9 cellular contexts compared by ENCODE assay signal in genomic region chr10:5943536-5943935, GRCh38. TPM values are rescaled to one million over a fixed set of nuclear protein-coding genes. Genes with fewer than 3 reads are reported as not detected.
DNase-seq lines count a peak whose midpoint lies in the region; ATAC-seq and TF ChIP-seq lines count a peak whose summit lies in the region.
"Had no signal": no experiment of that assay in that cellular context is flagged by ENCODE, and none has a peak within 500 bp of the region (broad histone marks: within the 10 kb centered on the region; RNA-seq: fewer than 3 reads in every experiment).

No MANE protein-coding gene starts in this region.

- ATAC-seq in GM21447 (IDR thresholded peaks at IDR 0.05; ENCODE audit: unreplicated experiment) (no peak), GM19395 (IDR thresholded peaks at IDR 0.05; ENCODE audit: unreplicated experiment) (no peak)

- CTCF ChIA-PET in A673 (lab: Charles Lee) = no interaction called here

- no peaks in the 10 kb centered on the region for H3K79me2 ChIP-seq in hepatocyte

- intact Hi-C loops in A673 (cut with micrococcal nuclease; ENCODE audit: unreplicated experiment) = no loop called here

- H3K9me3 ChIP-seq in hepatocyte (ENCODE audit: low read depth) = no peaks in the 10 kb centered on the region
- H3K9me3 ChIP-seq in A673 (ENCODE audit: low read depth, low read length, poor library complexity, severe bottlenecking) = no peaks in the 10 kb centered on the region

- H2AFZ ChIP-seq in hepatocyte = no peak overlapping the region

- H3K36me3 ChIP-seq in hepatocyte (replicated peaks; ENCODE audit: insufficient read depth, low read depth) (no peaks in the 10 kb centered on the region), A673 (ENCODE audit: insufficient read depth, low read length, poor library complexity, severe bottlenecking) (no peaks in the 10 kb centered on the region)

- H4K20me1 ChIP-seq in hepatocyte (ENCODE audit: insufficient read depth, poor library complexity, severe bottlenecking) = no peaks in the 10 kb centered on the region

- no TSS peak for BruUV-seq in A673 (replicated peaks; lab: Mats Ljungman, UMichigan)

- H3K27me3 ChIP-seq in hepatocyte (no peaks in the 10 kb centered on the region), A673 (replicated peaks; ENCODE audit: insufficient read depth, low read depth, low read length, poor library complexity) (no peaks in the 10 kb centered on the region)

- H3K4me2 ChIP-seq in hepatocyte = no peak overlapping the region

- H3K4me3 ChIP-seq in astrocyte of the spinal cord (ENCODE audit: low read depth, low read length) (no peak overlapping the region), hepatocyte (no peak overlapping the region), retinal pigment epithelial cell (ENCODE audit: low read length) (no peak overlapping the region), A673 (ENCODE audit: low read depth, low read length, poor library complexity, severe bottlenecking) (no peak overlapping the region)

- 69% methylated on average over 15 of the region's 15 CpGs for WGBS in hepatocyte (ENCODE audit: low lambda C conversion rate, missing lambda C conversion rate)

- H3K4me1 ChIP-seq in hepatocyte (ENCODE audit: insufficient read depth) = peaks cover 12% of the 10 kb centered on the region
- no peaks in the 10 kb centered on the region for H3K4me1 ChIP-seq in A673 (ENCODE audit: insufficient read depth, low read length, poor library complexity, severe bottlenecking)

- peak; percentile 40 for DNase-seq in astrocyte of the spinal cord (ENCODE audit: low read depth, low spot score)
- no peak for DNase-seq in hepatocyte (ENCODE audit: low spot score)
- DNase-seq in retinal pigment epithelial cell (ENCODE audit: low read depth) = peak; percentile 37
- no peak for DNase-seq in A673 (ENCODE audit: low spot score)
- DNase-seq in 8988T = no peak
- DNase-seq: DMS 273 treated with DMSO at 0.1 percent for 48 hours had no signal

- TF ChIP-seq CTCF in C4-2B (conservative IDR thresholded peaks at IDR 0.05) (no peak), astrocyte of the spinal cord (IDR thresholded peaks at IDR 0.05; ENCODE audit: low read depth, low read length) (no peak), hepatocyte (IDR thresholded peaks at IDR 0.05; ENCODE audit: poor library complexity) (peak; percentile 6), retinal pigment epithelial cell (conservative IDR thresholded peaks at IDR 0.05; ENCODE audit: low read depth, low read length) (no peak), A673 (conservative IDR thresholded peaks at IDR 0.05; ENCODE audit: low read depth, low read length) (no peak)

- POLR2A ChIA-PET in A673 (lab: Charles Lee; ENCODE audit: low non-redundant PET) = no interaction called here

- H3K27ac ChIP-seq in C4-2B = peak overlapping the region; percentile 44
- H3K27ac ChIP-seq in hepatocyte = peak overlapping the region; percentile 65
- no peak overlapping the region for H3K27ac ChIP-seq in A673 (ENCODE audit: low read depth, low read length, poor library complexity, severe bottlenecking)

- in situ Hi-C loops in astrocyte of the spinal cord (cut with HindIII; ENCODE audit: low sequenced_read_pairs) = no loop called here

- H3K9me2 ChIP-seq in hepatocyte (replicated peaks; ENCODE audit: insufficient read depth) = no peaks in the 10 kb centered on the region

RNA-seq across cellular contexts. Expression of gene IL15RA, which starts 33.8 kb away (rescaled TPM):
- 2.4 and 4.1 TPM in 2 replicates for total RNA-seq in hepatocyte
- polyA plus RNA-seq in hepatocyte = 3.8 and 4.2 TPM in 2 replicates
- 1.1 and 1.7 TPM in 2 replicates for total RNA-seq in A673 (2021)

RNA-seq across cellular contexts. Expression of gene FBH1, which starts 53.5 kb away (rescaled TPM):
- 66.1 and 66.4 TPM in 2 replicates for total RNA-seq in hepatocyte
- polyA plus RNA-seq in hepatocyte = 72.9 and 80.3 TPM in 2 replicates
- 84.0 and 87.5 TPM in 2 replicates for total RNA-seq in A673 (2021)

RNA-seq across cellular contexts. Expression of gene ANKRD16, which starts 53.8 kb away (rescaled TPM):
- total RNA-seq in hepatocyte (4.6 and 6.8 TPM in 2 replicates), A673 (2021) (16.2 and 17.3 TPM in 2 replicates)
- 11.5 and 15.7 TPM in 2 replicates for polyA plus RNA-seq in hepatocyte

Comparison
In these comparisons a context has a peak if more than half of its experiments do, and no peak if none do; other contexts are left out.
1. DNase-seq: peak in astrocyte of the spinal cord (single experiment) and retinal pigment epithelial cell (single experiment); none in hepatocyte (single experiment), A673 (single experiment) and 8988T (single experiment).